In genomic region chr2:237742614-237743013, GRCh38 we compare ENCODE assay signal across 15 cellular contexts. TPM values are rescaled to one million over a fixed set of nuclear protein-coding genes. Genes with fewer than 3 reads are reported as not detected.
DNase-seq lines count a peak whose midpoint lies in the region; TF ChIP-seq lines count a peak whose summit lies in the region.
"Had no signal": no experiment of that assay in that cellular context is flagged by ENCODE, and none has a peak within 500 bp of the region (broad histone marks: within the 10 kb centered on the region; RNA-seq: fewer than 3 reads in every experiment).

No MANE protein-coding gene starts in this region.

- no peaks in the 10 kb centered on the region for H3K79me2 ChIP-seq in trophoblast cell (ENCODE audit: control insufficient read depth, insufficient read depth, low read length, poor library complexity)

- H3K4me1 ChIP-seq in HEK293 (ENCODE audit: control insufficient read depth, insufficient read depth, low read length) (peaks cover 6% of the 10 kb centered on the region; the same call in 1 of the 2 replicates), trophoblast cell (ENCODE audit: control insufficient read depth in 1 of 2, insufficient read depth in 2 of 2, low read length in 2 of 2) (peaks cover 0 to 6% of the 10 kb centered on the region in 2 experiments)
- H3K4me1 ChIP-seq: neural progenitor cell had no signal

- H2BK5ac ChIP-seq in trophoblast cell (ENCODE audit: low read depth, low read length, poor library complexity) = no peak overlapping the region

- H3K9me3 ChIP-seq in HEK293 (ENCODE audit: control insufficient read depth, insufficient read depth, low read depth, low read length) = no peaks in the 10 kb centered on the region
- H3K9me3 ChIP-seq in trophoblast cell (ENCODE audit: insufficient read depth, low read depth, low read length) = no peaks in the 10 kb centered on the region
- H3K9me3 ChIP-seq: testis had no signal

- H3K23ac ChIP-seq in trophoblast cell (ENCODE audit: low read length) = no peak overlapping the region

- no peak overlapping the region for H2AFZ ChIP-seq in trophoblast cell (ENCODE audit: insufficient read depth, low read length, poor library complexity)
- H2AFZ ChIP-seq: neural progenitor cell had no signal

- no peak overlapping the region for H2AK5ac ChIP-seq in trophoblast cell (ENCODE audit: low read length)

- H3K4me1 Mint-ChIP-seq in T-helper 1 cell treated with Interleukin-12 subunit alpha and Interleukin-12 subunit beta and Interleukin-4 antibody, amounts not matched to agents 30 μg/mL and 1 μg/mL, for 36 hours (ENCODE audit: low read depth) = peaks cover 33% of the 10 kb centered on the region
- peaks cover 73% of the 10 kb centered on the region for H3K4me1 Mint-ChIP-seq in dendritic cell treated with granulocyte-macrophage colony-stimulating factor and Interleukin-4, amounts not matched to agents 40 ng/mL and 50 ng/mL, for 4 days (ENCODE audit: low read depth)

- H3K36me3 ChIP-seq in HEK293 (ENCODE audit: control insufficient read depth in 2 of 2, insufficient read depth in 1 of 2, low read length in 2 of 2) = no peaks in the 10 kb centered on the region
- peaks cover 4 to 5% of the 10 kb centered on the region in 2 experiments for H3K36me3 ChIP-seq in trophoblast cell (ENCODE audit: control insufficient read depth in 1 of 2, insufficient read depth in 2 of 2, low read length in 2 of 2)
- H3K36me3 ChIP-seq: neural progenitor cell had no signal

- WGBS in trophoblast cell (ENCODE audit: extremely low coverage, insufficient coverage, insufficient read length) = no CpG with 5 or more reads among the region's 3 CpGs

- no peaks in the 10 kb centered on the region for H3K9me3 Mint-ChIP-seq in T-helper 1 cell treated with Interleukin-12 subunit alpha and Interleukin-12 subunit beta and Interleukin-4 antibody, amounts not matched to agents 30 μg/mL and 1 μg/mL, for 36 hours
- peaks cover under 1% of the 10 kb centered on the region for H3K9me3 Mint-ChIP-seq in dendritic cell treated with granulocyte-macrophage colony-stimulating factor and Interleukin-4, amounts not matched to agents 40 ng/mL and 50 ng/mL, for 4 days
- H3K9me3 Mint-ChIP-seq: neural progenitor cell had no signal

- H3K18ac ChIP-seq in trophoblast cell (ENCODE audit: low read length) = peak overlapping the region; percentile 14

- H3K14ac ChIP-seq in trophoblast cell (ENCODE audit: low read length) = no peak overlapping the region

- no peak overlapping the region for H4K8ac ChIP-seq in trophoblast cell (ENCODE audit: low read depth, low read length)

- H3K27me3 ChIP-seq in trophoblast cell (ENCODE audit: insufficient read depth, low read length) = no peaks in the 10 kb centered on the region
- H3K27me3 ChIP-seq: neural progenitor cell, testis had no signal

- peak overlapping the region; percentile 34 for H3K27ac Mint-ChIP-seq in T-helper 1 cell treated with Interleukin-12 subunit alpha and Interleukin-12 subunit beta and Interleukin-4 antibody, amounts not matched to agents 30 μg/mL and 1 μg/mL, for 36 hours
- H3K27ac Mint-ChIP-seq in dendritic cell treated with granulocyte-macrophage colony-stimulating factor and Interleukin-4, amounts not matched to agents 40 ng/mL and 50 ng/mL, for 4 days = peak overlapping the region; percentile 61

- DNase-seq in T-helper 1 cell (no peak), trophoblast cell (no peak), NCI-H446 treated with DMSO at 0.1 percent for 48 hours (lab: John Stamatoyannopoulos, UW) (no peak), RKO (ENCODE audit: low spot score) (no peak), activated gamma-delta T cell (lab: John Stamatoyannopoulos, UW) (no peak)
- DNase-seq: glutamatergic neuron, NCI-H1105, NCI-H446, testis had no signal

- H3K4me3 ChIP-seq in HEK293 (ENCODE audit: low read depth, low read length) (no peak overlapping the region), trophoblast cell (ENCODE audit: low read depth, low read length) (no peak overlapping the region)
- H3K4me3 ChIP-seq: neural progenitor cell, skin epidermis, testis had no signal

- H4K91ac ChIP-seq in trophoblast cell (ENCODE audit: low read depth, low read length) = no peak overlapping the region

- TF ChIP-seq CTCF in HEK293 (tag by site-specific recombination; IDR thresholded peaks at IDR 0.05) = no peak

- no peak overlapping the region for H3K4me3 Mint-ChIP-seq in T-helper 1 cell treated with Interleukin-12 subunit alpha and Interleukin-12 subunit beta and Interleukin-4 antibody, amounts not matched to agents 30 μg/mL and 1 μg/mL, for 36 hours
- H3K4me3 Mint-ChIP-seq in dendritic cell treated with granulocyte-macrophage colony-stimulating factor and Interleukin-4, amounts not matched to agents 40 ng/mL and 50 ng/mL, for 4 days = no peak overlapping the region
- H3K4me3 Mint-ChIP-seq: neural progenitor cell had no signal

- H3K4ac ChIP-seq in trophoblast cell (ENCODE audit: low read depth, low read length) = no peak overlapping the region

- H3K9ac ChIP-seq in trophoblast cell (ENCODE audit: low read length) = no peak overlapping the region
- H3K9ac ChIP-seq: neural progenitor cell had no signal

- no peak overlapping the region for H3K27ac ChIP-seq in HEK293 (ENCODE audit: extremely low read depth, low read depth, low read length)
- no peak overlapping the region for H3K27ac ChIP-seq in trophoblast cell (ENCODE audit: low read depth, low read length)
- H3K27ac ChIP-seq: 22Rv1, neural progenitor cell, testis had no signal

- CTCF ChIA-PET in HEK293 (lab: Yijun Ruan, JAX) = interaction anchor here (0.8 to 7.0 kb wide), 4 partner anchors 12 to 229 kb away, joined by 3 to 110 read pairs (median 4); no protein-coding TSS in a partner anchor

- POLR2A ChIA-PET in HEK293 (lab: Yijun Ruan, JAX) = no interaction called here

- no peak overlapping the region for H2BK120ac ChIP-seq in trophoblast cell (ENCODE audit: insufficient read depth, low read length, poor library complexity)

- H3K4me2 ChIP-seq in trophoblast cell (ENCODE audit: low read length) = no peak overlapping the region
- H3K4me2 ChIP-seq: neural progenitor cell had no signal

- peaks cover 15% of the 10 kb centered on the region for H3K36me3 Mint-ChIP-seq in T-helper 1 cell treated with Interleukin-12 subunit alpha and Interleukin-12 subunit beta and Interleukin-4 antibody, amounts not matched to agents 30 μg/mL and 1 μg/mL, for 36 hours (ENCODE audit: low read depth)
- H3K36me3 Mint-ChIP-seq in dendritic cell treated with granulocyte-macrophage colony-stimulating factor and Interleukin-4, amounts not matched to agents 40 ng/mL and 50 ng/mL, for 4 days (ENCODE audit: low read depth) = peaks cover 88% of the 10 kb centered on the region

- intact Hi-C loops in dendritic cell treated with granulocyte-macrophage colony-stimulating factor and Interleukin-4, amounts not matched to agents 40 ng/mL and 50 ng/mL, for 4 days (cut with micrococcal nuclease) = loop anchor here (10.0 kb wide), 1 partner anchor 228 kb away; no protein-coding TSS in a partner anchor

- H3K27me3 Mint-ChIP-seq in T-helper 1 cell treated with Interleukin-12 subunit alpha and Interleukin-12 subunit beta and Interleukin-4 antibody, amounts not matched to agents 30 μg/mL and 1 μg/mL, for 36 hours (ENCODE audit: low read depth) = no peaks in the 10 kb centered on the region
- no peaks in the 10 kb centered on the region for H3K27me3 Mint-ChIP-seq in dendritic cell treated with granulocyte-macrophage colony-stimulating factor and Interleukin-4, amounts not matched to agents 40 ng/mL and 50 ng/mL, for 4 days

- H4K12ac ChIP-seq in trophoblast cell (ENCODE audit: low read depth, low read length) = no peak overlapping the region

- no peak overlapping the region for H2BK12ac ChIP-seq in trophoblast cell (ENCODE audit: low read length)

- H3K79me1 ChIP-seq in trophoblast cell (ENCODE audit: low read length) = no peaks in the 10 kb centered on the region

TF ChIP-seq in HEK293, 187 proteins besides CTCF, POLR2A, EP300 and RAD21:
- TF ChIP-seq SCRT2 (tag by site-specific recombination; IDR thresholded peaks at IDR 0.05) (peak; percentile 62), ZNF23 (tag by site-specific recombination; IDR thresholded peaks at IDR 0.05; ENCODE audit: borderline replicate concordance) (no peak)

RNA-seq across cellular contexts. Expression of gene RBM44, which starts 56.0 kb away (rescaled TPM):
- polyA plus RNA-seq in trophoblast cell (2013) = 0.17 and 0.23 TPM in 2 replicates
